19 cellular contexts compared by ENCODE assay signal in the genomic region with DNA sequence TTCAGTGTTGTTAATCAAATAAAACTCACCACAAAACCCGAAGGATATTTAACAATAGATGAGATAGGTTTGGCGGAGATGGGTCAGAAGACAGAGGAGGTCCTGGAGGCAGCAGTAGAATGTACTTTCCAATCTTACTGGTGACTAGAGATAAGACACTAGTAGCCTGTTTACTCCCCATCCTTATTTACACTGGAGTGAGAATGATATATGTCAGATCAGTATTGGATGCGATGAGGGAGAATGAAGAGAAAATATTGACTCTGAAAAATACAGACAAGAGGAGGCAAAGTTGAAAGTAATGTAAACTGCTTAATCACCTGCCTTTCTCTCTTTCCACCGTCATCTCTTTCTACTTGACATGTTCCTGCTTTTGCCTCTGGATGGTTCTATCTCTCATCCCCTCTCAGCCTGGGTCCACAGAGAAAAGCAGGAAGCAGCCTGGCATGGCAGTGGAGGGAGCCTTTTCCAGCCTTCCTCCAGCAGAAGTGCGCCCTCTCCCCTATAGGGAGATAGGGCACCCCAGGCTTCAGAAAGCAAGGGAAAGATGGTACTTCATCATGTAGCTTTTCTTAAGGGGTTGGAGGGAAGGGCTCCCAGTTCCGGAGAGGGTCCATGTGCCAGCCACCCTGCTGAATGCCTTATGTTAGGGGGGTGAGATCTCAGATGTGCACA. TPM values are rescaled to one million over a fixed set of nuclear protein-coding genes. Genes with fewer than 3 reads are reported as not detected.
DNase-seq lines count a peak whose midpoint lies in the region; ATAC-seq and TF ChIP-seq lines count a peak whose summit lies in the region.
"Had no signal": no experiment of that assay in that cellular context is flagged by ENCODE, and none has a peak within 500 bp of the region (broad histone marks: within the 10 kb centered on the region; RNA-seq: fewer than 3 reads in every experiment).

No MANE protein-coding gene starts in this region.

- ATAC-seq in WTC11 (peak; percentile 65), right lobe of liver (peak; percentile 15 to 40 (median 30)), thoracic aorta (ENCODE audit: insufficient number of reproducible peaks, low FRiP score, low read depth) (no peak)

- CTCF ChIA-PET in WTC11 (lab: Charles Lee), result interaction anchor here (1.0 kb wide), 1 partner anchor 71 kb away, joined by 3 read pairs; no protein-coding TSS in a partner anchor

- H3K4me3 ChIP-seq in right lobe of liver (peak overlapping the region in 1 of 3 donors; percentile 14), thoracic aorta (no peak overlapping the region)
- H3K4me3 ChIP-seq: HAP-1 had no signal

- peak; percentile 8 for TF ChIP-seq POLR2A in right lobe of liver (IDR thresholded peaks at IDR 0.05)

- H3K27me3 ChIP-seq in right lobe of liver (no peaks in the 10 kb centered on the region), thoracic aorta (replicated peaks; ENCODE audit: insufficient read depth) (no peaks in the 10 kb centered on the region)

- TF ChIP-seq CTCF in WTC11 (IDR thresholded peaks at IDR 0.05) (no peak), right lobe of liver (IDR thresholded peaks at IDR 0.05) (no peak), thoracic aorta (IDR thresholded peaks at IDR 0.05) (no peak)

- intact Hi-C loops in right lobe of liver (cut with DNase I), result no loop called here

- no peaks in the 10 kb centered on the region; the same call in 1 of the 2 replicates for H3K4me1 Mint-ChIP-seq in WTC11

- DNase-seq in DMS53 (lab: John Stamatoyannopoulos, UW), result peak; percentile 26
- no peak for DNase-seq in DMS53 treated with DMSO at 0.1 percent for 48 hours (lab: John Stamatoyannopoulos, UW; ENCODE audit: unreplicated experiment)
- no peak for DNase-seq in WTC11 (ENCODE audit: low spot score)
- no peak for DNase-seq in right lobe of liver
- DNase-seq in thoracic aorta (ENCODE audit: low spot score), result no peak
- no peak for DNase-seq in stimulated activated CD4-positive, alpha-beta T cell treated with anti-CD3 and anti-CD28 coated beads, Interleukin-12 subunit alpha, Interleukin-12 subunit beta, amount 100 ng/mL, for 4 hours
- DNase-seq in stimulated activated CD4-positive, alpha-beta T cell treated with anti-CD3 and anti-CD28 coated beads, Interleukin-4, amount 100 ng/mL, for 24 hours, result no peak
- DNase-seq in cortex of kidney (lab: John Stamatoyannopoulos, UW), result no peak
- DNase-seq: AML-193, DND-41, NCI-H1092 treated with DMSO at 0.1 percent for 48 hours, NCI-H2081 treated with DMSO at 0.1 percent for 48 hours, NCI-H774, RPMI8226, SIG-M5 had no signal

- no peak overlapping the region for H3K4me3 Mint-ChIP-seq in WTC11

- H3K36me3 ChIP-seq in right lobe of liver (no peaks in the 10 kb centered on the region), thoracic aorta (no peaks in the 10 kb centered on the region)
- H3K36me3 ChIP-seq: HAP-1 had no signal

- peaks cover 0 to 90% (median 37%) of the 10 kb centered on the region in 4 donors for H3K4me1 ChIP-seq in right lobe of liver
- peaks cover 50 to 88% of the 10 kb centered on the region in 2 donors for H3K4me1 ChIP-seq in thoracic aorta (ENCODE audit: control insufficient read depth in 1 of 2, low read depth in 2 of 2)
- H3K4me1 ChIP-seq: HAP-1 had no signal

- H3K9me3 ChIP-seq in right lobe of liver (no peaks in the 10 kb centered on the region), thoracic aorta (no peaks in the 10 kb centered on the region)
- H3K9me3 ChIP-seq: HAP-1 had no signal

- no peaks in the 10 kb centered on the region for H3K27me3 Mint-ChIP-seq in WTC11 (ENCODE audit: low read depth)

- no peaks in the 10 kb centered on the region for H3K36me3 Mint-ChIP-seq in WTC11

- H3K9me3 Mint-ChIP-seq in WTC11, result no peaks in the 10 kb centered on the region

- no peak overlapping the region for H3K27ac Mint-ChIP-seq in WTC11

- POLR2A ChIA-PET in WTC11 (lab: Charles Lee), result no interaction called here

- H3K27ac ChIP-seq in right lobe of liver (peak overlapping the region; percentile 80 to 93 (median 90)), thoracic aorta (peak overlapping the region; percentile 82 to 84)
- H3K27ac ChIP-seq: 22Rv1, C4-2B had no signal

- 31% methylated on average over 5 of the region's 6 CpGs for WGBS in right lobe of liver (ENCODE audit: insufficient coverage, low coverage, low lambda C conversion rate, missing lambda C conversion rate)

TF ChIP-seq in WTC11, 78 proteins besides CTCF, POLR2A, EP300 and RAD21:
- no peak for TF ChIP-seq RORB (CRISPR knock-in tag; IDR thresholded peaks at IDR 0.05)
- no peak for TF ChIP-seq ZNF263 (CRISPR knock-in tag; IDR thresholded peaks at IDR 0.05; ENCODE audit: low read depth)
- no peak for TF ChIP-seq CREB1 (CRISPR knock-in tag; IDR thresholded peaks at IDR 0.05)
- TF ChIP-seq, protein P1, sequence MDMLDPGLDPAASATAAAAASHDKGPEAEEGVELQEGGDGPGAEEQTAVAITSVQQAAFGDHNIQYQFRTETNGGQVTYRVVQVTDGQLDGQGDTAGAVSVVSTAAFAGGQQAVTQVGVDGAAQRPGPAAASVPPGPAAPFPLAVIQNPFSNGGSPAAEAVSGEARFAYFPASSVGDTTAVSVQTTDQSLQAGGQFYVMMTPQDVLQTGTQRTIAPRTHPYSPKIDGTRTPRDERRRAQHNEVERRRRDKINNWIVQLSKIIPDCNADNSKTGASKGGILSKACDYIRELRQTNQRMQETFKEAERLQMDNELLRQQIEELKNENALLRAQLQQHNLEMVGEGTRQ (CRISPR knock-in tag; IDR thresholded peaks at IDR 0.05), result no peak
- TF ChIP-seq, protein P2, sequence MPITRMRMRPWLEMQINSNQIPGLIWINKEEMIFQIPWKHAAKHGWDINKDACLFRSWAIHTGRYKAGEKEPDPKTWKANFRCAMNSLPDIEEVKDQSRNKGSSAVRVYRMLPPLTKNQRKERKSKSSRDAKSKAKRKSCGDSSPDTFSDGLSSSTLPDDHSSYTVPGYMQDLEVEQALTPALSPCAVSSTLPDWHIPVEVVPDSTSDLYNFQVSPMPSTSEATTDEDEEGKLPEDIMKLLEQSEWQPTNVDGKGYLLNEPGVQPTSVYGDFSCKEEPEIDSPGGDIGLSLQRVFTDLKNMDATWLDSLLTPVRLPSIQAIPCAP (CRISPR knock-in tag; IDR thresholded peaks at IDR 0.05), result no peak
- TF ChIP-seq, protein P3, sequence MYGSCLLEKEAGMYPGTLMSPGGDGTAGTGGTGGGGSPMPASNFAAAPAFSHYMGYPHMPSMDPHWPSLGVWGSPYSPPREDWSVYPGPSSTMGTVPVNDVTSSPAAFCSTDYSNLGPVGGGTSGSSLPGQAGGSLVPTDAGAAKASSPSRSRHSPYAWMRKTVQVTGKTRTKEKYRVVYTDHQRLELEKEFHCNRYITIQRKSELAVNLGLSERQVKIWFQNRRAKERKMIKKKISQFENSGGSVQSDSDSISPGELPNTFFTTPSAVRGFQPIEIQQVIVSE (CRISPR knock-in tag; IDR thresholded peaks at IDR 0.05; ENCODE audit: borderline replicate concordance), result no peak

RNA-seq across cellular contexts. Expression of gene PALM2AKAP2, which starts 11.1 kb away (rescaled TPM):
- total RNA-seq in WTC11 (2021) (7.0 to 7.3 TPM (median 7.2 TPM) in 3 replicates), right lobe of liver (10 to 100 TPM; 26.4 to 50.3 (median 32.2) TPM), thoracic aorta (10 to 100 TPM; 45.9 to 84.2 TPM)
- total RNA-seq: G401 had no signal
